15 cellular contexts compared by ENCODE assay signal in the genomic region with DNA sequence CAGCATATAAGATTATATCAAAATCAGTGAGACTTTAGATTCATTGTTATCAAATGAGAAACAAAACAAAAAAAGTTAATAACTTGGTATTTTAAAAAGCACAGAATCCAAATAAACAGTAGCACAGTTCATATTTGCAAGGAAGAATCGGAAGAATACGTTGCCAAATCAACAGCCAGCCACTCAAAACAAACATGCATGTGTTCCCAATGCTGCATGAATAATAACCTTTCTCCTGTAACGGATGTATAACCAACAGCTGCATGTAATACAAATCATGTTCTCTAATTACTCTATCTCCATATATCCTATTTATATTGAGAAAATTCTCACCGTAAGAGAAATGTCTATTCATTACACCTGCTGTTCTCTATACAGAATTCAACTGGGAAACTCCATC.
A peak's percentile ranks its signal among the peaks of the same experiment; 100 is the strongest.
DNase-seq lines count a peak whose midpoint lies in the region.
"Had no signal": no experiment of that assay in that cellular context is flagged by ENCODE, and none has a peak within 500 bp of the region (broad histone marks: within the 10 kb centered on the region; RNA-seq: fewer than 3 reads in every experiment).

No MANE protein-coding gene starts in this region.

- no peaks in the 10 kb centered on the region for H3K36me3 ChIP-seq in SJCRH30
- H3K36me3 ChIP-seq: BLaER1 treated with 17β-estradiol and CSF1 and Interleukin-3, amounts not matched to agents 10 nM and 100 nM had no signal

- 0 out of 2 replicates have a peak overlapping the region, but pooled peaks have one; percentile 3 for H3K27ac ChIP-seq in SJCRH30
- H3K27ac ChIP-seq: BLaER1 treated with 17β-estradiol and CSF1 and Interleukin-3, amounts not matched to agents 10 nM and 100 nM had no signal

- no peaks in the 10 kb centered on the region for H3K9me3 ChIP-seq in SJCRH30 (replicated peaks)
- H3K9me3 ChIP-seq: BLaER1 treated with 17β-estradiol and CSF1 and Interleukin-3, amounts not matched to agents 10 nM and 100 nM had no signal

- peaks cover 9% of the 10 kb centered on the region for H3K4me1 ChIP-seq in SJCRH30
- H3K4me1 ChIP-seq: BLaER1 treated with 17β-estradiol and CSF1 and Interleukin-3, amounts not matched to agents 10 nM and 100 nM had no signal

- no peak overlapping the region for H3K4me3 ChIP-seq in SJCRH30
- H3K4me3 ChIP-seq: BLaER1 treated with 17β-estradiol and CSF1 and Interleukin-3, amounts not matched to agents 10 nM and 100 nM; GM12878 had no signal

- DNase-seq in NCI-H748 (lab: John Stamatoyannopoulos, UW; ENCODE audit: unreplicated experiment) (peak; percentile 4), NCI-H748 treated with DMSO at 0.1 percent for 48 hours (lab: John Stamatoyannopoulos, UW) (no peak), NCI-H2081 treated with DMSO at 0.1 percent for 48 hours (lab: John Stamatoyannopoulos, UW) (peak; percentile 12), SJCRH30 (peak; percentile 4 to 65), SW 1271 (lab: John Stamatoyannopoulos, UW) (no peak), NAMALWA (ENCODE audit: low spot score) (no peak)
- DNase-seq: CD8-positive, alpha-beta T cell; COR-L47; DMS 273 treated with DMSO at 0.1 percent for 48 hours; DMS53; DND-41; EL; H9 had no signal

- no peaks in the 10 kb centered on the region for H3K27me3 ChIP-seq in SJCRH30
- H3K27me3 ChIP-seq: BLaER1 treated with 17β-estradiol and CSF1 and Interleukin-3, amounts not matched to agents 10 nM and 100 nM had no signal

Comparison
In these comparisons a context has a peak if more than half of its experiments do, and no peak if none do; other contexts are left out.
1. DNase-seq: peak in NCI-H748 (single experiment), NCI-H2081 treated with DMSO at 0.1 percent for 48 hours (single experiment) and SJCRH30 (2 of 2); none in NCI-H748 treated with DMSO at 0.1 percent for 48 hours (single experiment), SW 1271 (0 of 2) and NAMALWA (single experiment).